In genomic region chr5:160831801-160832200, GRCh38 we compare ENCODE assay signal across 10 cellular contexts. TPM values are rescaled to one million over a fixed set of nuclear protein-coding genes. Genes with fewer than 3 reads are reported as not detected.
"Had no signal": no experiment of that assay in that cellular context is flagged by ENCODE, and none has a peak within 500 bp of the region (broad histone marks: within the 10 kb centered on the region; RNA-seq: fewer than 3 reads in every experiment).

No MANE protein-coding gene starts in this region.

- DNase-seq: GM23248, GOT3, H7, HFFc6 had no signal

- H3K4me3 ChIP-seq: GM23248, HAP-1 had no signal

- H3K4me3 Mint-ChIP-seq: HFFc6, IgD-negative memory B cell had no signal

- H3K36me3 Mint-ChIP-seq: IgD-negative memory B cell had no signal

- H3K27ac ChIP-seq: GM23248, HL-60 had no signal

- H3K27ac Mint-ChIP-seq: HFFc6, IgD-negative memory B cell had no signal

- H3K27me3 Mint-ChIP-seq: IgD-negative memory B cell had no signal

- H3K4me1 Mint-ChIP-seq: IgD-negative memory B cell had no signal

- H2AFZ ChIP-seq: GM23248 had no signal

- H3K9me3 ChIP-seq: HAP-1 had no signal

- H3K36me3 ChIP-seq: HAP-1 had no signal

- H3K4me1 ChIP-seq: HAP-1 had no signal

- H3K9ac ChIP-seq: GM23248 had no signal

- ATAC-seq: HCT116, HepG2 had no signal

RNA-seq across cellular contexts. Expression of gene ATP10B, which starts 20.2 kb away (rescaled TPM):
- total RNA-seq: GM23248, HepG2, HFFc6, HT1080 had no signal
- polyA plus RNA-seq: GM23248, HepG2 had no signal
